In the genomic region with DNA sequence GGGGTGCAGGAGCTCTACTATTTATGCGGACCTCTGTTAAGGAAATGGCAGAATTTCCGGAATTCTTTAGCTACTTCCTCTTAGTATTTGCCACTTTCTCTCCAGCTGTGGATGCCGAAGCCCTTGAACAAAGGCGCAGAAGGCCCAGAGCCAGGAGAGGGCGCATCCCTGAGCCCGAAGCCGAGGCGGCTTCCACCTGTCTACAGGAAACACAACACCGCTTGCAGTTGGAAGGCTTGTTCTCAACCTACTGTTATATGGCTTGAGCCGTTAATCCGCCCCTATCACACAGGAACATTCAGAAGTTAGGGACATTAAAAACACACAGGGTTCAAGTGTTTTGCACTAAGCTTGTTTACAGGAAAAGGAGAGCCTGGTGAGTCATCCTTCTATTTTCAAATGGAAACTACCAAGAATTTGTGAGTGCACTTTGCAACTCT, we compare ENCODE assay signal across 11 cellular contexts.
DNase-seq lines count a peak whose midpoint lies in the region; ATAC-seq and TF ChIP-seq lines count a peak whose summit lies in the region.
"Had no signal": no experiment of that assay in that cellular context is flagged by ENCODE, and none has a peak within 500 bp of the region (broad histone marks: within the 10 kb centered on the region; RNA-seq: fewer than 3 reads in every experiment).

No MANE protein-coding gene starts in this region.

- H3K4me3 ChIP-seq in breast epithelium (peak overlapping the region in 1 of 3 donors; percentile 7), adrenal gland (peak overlapping the region in 1 of 4 donors; percentile 8)

- no peaks in the 10 kb centered on the region for H3K4me1 ChIP-seq in breast epithelium
- H3K4me1 ChIP-seq in adrenal gland (replicated peaks in 1 of 2) = no peaks in the 10 kb centered on the region

- DNase-seq in MCF 10A (ENCODE audit: unreplicated experiment) = no peak
- no peak for DNase-seq in breast epithelium (ENCODE audit: low spot score in 2 of 2)
- peak; percentile 1 to 53 (median 15) for DNase-seq in adrenal gland
- DNase-seq in iris pigment epithelial cell (ENCODE audit: low read depth) = peak; percentile 74
- DNase-seq in ureter (ENCODE audit: low spot score) = peak; percentile 42
- no peak for DNase-seq in osteocyte (ENCODE audit: extremely low spot score, unreplicated experiment)
- DNase-seq: activated CD4-positive, alpha-beta T cell treated with anti-CD3 and anti-CD28 coated beads, Interleukin-2, amount 50 U/mL, for 1 hour; dorsolateral prefrontal cortex; NCI-H187 treated with DMSO at 0.1 percent for 48 hours had no signal

- peak overlapping the region; percentile 14 for H3K27ac Mint-ChIP-seq in MCF 10A (ENCODE audit: low read depth, unreplicated experiment)
- no peak overlapping the region for H3K27ac Mint-ChIP-seq in osteocyte (ENCODE audit: unreplicated experiment)

- H3K9me3 Mint-ChIP-seq in MCF 10A (ENCODE audit: unreplicated experiment) = no peaks in the 10 kb centered on the region
- no peaks in the 10 kb centered on the region for H3K9me3 Mint-ChIP-seq in osteocyte (ENCODE audit: unreplicated experiment)

- no peak for TF ChIP-seq POLR2A in breast epithelium (IDR thresholded peaks at IDR 0.05)
- no peak for TF ChIP-seq POLR2A in adrenal gland (IDR thresholded peaks at IDR 0.05)

- 41 to 47% (median 43%) methylated on average over 11 of the region's 11 CpGs for WGBS in adrenal gland, 4 donors

- H3K4me1 Mint-ChIP-seq in MCF 10A (ENCODE audit: insufficient read depth, unreplicated experiment) (peaks cover 11% of the 10 kb centered on the region), osteocyte (ENCODE audit: unreplicated experiment) (peaks cover 14% of the 10 kb centered on the region)

- ATAC-seq in GM18498 (IDR thresholded peaks at IDR 0.05; ENCODE audit: unreplicated experiment) (no peak), HG03565 (IDR thresholded peaks at IDR 0.05; ENCODE audit: unreplicated experiment) (no peak)

- CTCF ChIA-PET in MCF 10A (lab: Yijun Ruan, JAX) = interaction anchor here (0.7 to 0.9 kb wide), 2 partner anchors 17 to 26 kb away, joined by 3 to 4 read pairs; no protein-coding TSS in a partner anchor

- H3K27ac ChIP-seq in breast epithelium (peak overlapping the region in 1 of 2 donors; percentile 30), adrenal gland (peak overlapping the region in 1 of 5 donors; percentile 0)
- H3K27ac ChIP-seq: dorsolateral prefrontal cortex had no signal

- H3K36me3 Mint-ChIP-seq in MCF 10A (ENCODE audit: insufficient read depth, unreplicated experiment) (peaks cover 26% of the 10 kb centered on the region), osteocyte (ENCODE audit: unreplicated experiment) (no peaks in the 10 kb centered on the region)

- TF ChIP-seq CTCF in MCF 10A (IDR thresholded peaks at IDR 0.05; ENCODE audit: unreplicated experiment) (no peak), breast epithelium (IDR thresholded peaks at IDR 0.05) (no peak), adrenal gland (IDR thresholded peaks at IDR 0.05) (no peak), osteocyte (IDR thresholded peaks at IDR 0.05) (no peak)

- BruUV-seq in MCF 10A (replicated peaks; lab: Mats Ljungman, UMichigan) = no TSS peak

- POLR2A ChIA-PET in MCF 10A (lab: Yijun Ruan, JAX) = interaction anchor here (1.4 to 2.5 kb wide), 3 partner anchors 11 to 19 kb away, joined by 3 to 12 read pairs (median 5); no protein-coding TSS in a partner anchor

- H3K4me3 Mint-ChIP-seq in MCF 10A (ENCODE audit: unreplicated experiment) (no peak overlapping the region), osteocyte (ENCODE audit: unreplicated experiment) (no peak overlapping the region)

- H3K36me3 ChIP-seq in breast epithelium (no peaks in the 10 kb centered on the region), adrenal gland (replicated peaks in 1 of 2) (no peaks in the 10 kb centered on the region)

- no peaks in the 10 kb centered on the region for H3K9me3 ChIP-seq in breast epithelium
- H3K9me3 ChIP-seq in adrenal gland (replicated peaks in 1 of 3) = no peaks in the 10 kb centered on the region

- intact Hi-C loops in MCF 10A (cut with micrococcal nuclease) = no loop called here
- intact Hi-C loops in breast epithelium (cut with DNase I; ENCODE audit: low total_unique reads) = no loop called here
- intact Hi-C loops in adrenal gland (cut with DNase I) = no loop called here

- no peaks in the 10 kb centered on the region for H3K27me3 ChIP-seq in breast epithelium
- H3K27me3 ChIP-seq in adrenal gland = no peaks in the 10 kb centered on the region

- H3K27me3 Mint-ChIP-seq in MCF 10A (ENCODE audit: insufficient read depth, unreplicated experiment) (no peaks in the 10 kb centered on the region), osteocyte (ENCODE audit: unreplicated experiment) (no peaks in the 10 kb centered on the region)

Comparison
In these comparisons a context has a peak if more than half of its experiments do, and no peak if none do; other contexts are left out.
1. DNase-seq: peak in adrenal gland (7 of 7), iris pigment epithelial cell (single experiment) and ureter (single experiment); none in MCF 10A (single experiment), breast epithelium (0 of 2) and osteocyte (single experiment).